In genomic region chr12:5616854-5617253, GRCh38 we compare ENCODE assay signal across 24 cellular contexts.
"Had no signal": no experiment of that assay in that cellular context is flagged by ENCODE, and none has a peak within 500 bp of the region (broad histone marks: within the 10 kb centered on the region; RNA-seq: fewer than 3 reads in every experiment).

No MANE protein-coding gene starts in this region.

- H3K4me1 ChIP-seq: colonic mucosa, foreskin keratinocyte, gastrocnemius medialis had no signal

- H3K27me3 ChIP-seq: colonic mucosa, foreskin keratinocyte, gastrocnemius medialis, gastroesophageal sphincter, heart right ventricle had no signal

- H3K27ac Mint-ChIP-seq: dendritic cell treated with granulocyte-macrophage colony-stimulating factor and Interleukin-4, amounts not matched to agents 40 ng/mL and 50 ng/mL, for 4 days; effector memory CD8-positive, alpha-beta T cell; endodermal cell had no signal

- H3K4me3 Mint-ChIP-seq: dendritic cell treated with granulocyte-macrophage colony-stimulating factor and Interleukin-4, amounts not matched to agents 40 ng/mL and 50 ng/mL, for 4 days; effector memory CD8-positive, alpha-beta T cell; endodermal cell had no signal

- DNase-seq: colonic mucosa; cortex of kidney; dermis blood vessel endothelial cell; dorsolateral prefrontal cortex; effector CD4-positive, alpha-beta T cell; effector CD8-positive, alpha-beta T cell; effector memory CD4-positive, alpha-beta T cell; effector memory CD8-positive, alpha-beta T cell; endodermal cell; esophagus squamous epithelium; foreskin fibroblast; foreskin keratinocyte; foreskin melanocyte; gastrocnemius medialis; glutamatergic neuron; head of caudate nucleus; heart left ventricle; heart right ventricle had no signal

- H3K4me3 ChIP-seq: colonic mucosa, coronary artery, dorsolateral prefrontal cortex, esophagus muscularis mucosa, esophagus squamous epithelium, gastrocnemius medialis, gastroesophageal sphincter, heart left ventricle, heart right ventricle had no signal

- H3K9me3 ChIP-seq: colonic mucosa, esophagus muscularis mucosa, esophagus squamous epithelium, gastrocnemius medialis, gastroesophageal sphincter, heart left ventricle, heart right ventricle had no signal

- H3K9me3 Mint-ChIP-seq: dendritic cell treated with granulocyte-macrophage colony-stimulating factor and Interleukin-4, amounts not matched to agents 40 ng/mL and 50 ng/mL, for 4 days; effector memory CD8-positive, alpha-beta T cell; endodermal cell had no signal

- H3K36me3 ChIP-seq: colonic mucosa, esophagus squamous epithelium, gastrocnemius medialis, gastroesophageal sphincter, heart left ventricle had no signal

- H3K27ac ChIP-seq: colonic mucosa, coronary artery, dorsolateral prefrontal cortex, epithelial cell of prostate, esophagus muscularis mucosa, esophagus squamous epithelium, foreskin keratinocyte, gastrocnemius medialis, gastroesophageal sphincter, heart left ventricle, heart right ventricle had no signal

- ATAC-seq: effector memory CD8-positive, alpha-beta T cell; esophagus mucosa; foreskin keratinocyte; gastrocnemius medialis; gastroesophageal sphincter; heart left ventricle; heart right ventricle had no signal
